ENCODE assay signal across 27 cellular contexts in the genomic region with DNA sequence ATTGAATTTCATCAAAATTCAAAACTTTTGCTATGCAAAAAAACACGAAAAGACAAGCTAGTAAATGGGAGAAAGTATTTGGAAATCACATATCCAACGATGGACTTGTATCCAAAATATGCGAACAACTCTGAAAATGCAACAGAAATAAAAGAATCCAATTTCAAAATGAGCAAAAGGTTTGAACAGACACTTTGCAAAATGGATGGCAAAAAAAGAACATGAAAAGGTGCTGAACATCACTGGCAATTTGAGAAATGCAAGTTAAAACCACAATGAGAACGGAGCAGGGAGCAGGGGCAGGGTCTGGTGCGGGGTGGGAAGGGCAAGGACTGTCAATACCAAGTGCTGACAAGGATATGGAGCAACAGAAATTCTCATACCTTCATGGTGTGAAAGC.
"Had no signal": no experiment of that assay in that cellular context is flagged by ENCODE, and none has a peak within 500 bp of the region (broad histone marks: within the 10 kb centered on the region; RNA-seq: fewer than 3 reads in every experiment).

No MANE protein-coding gene starts in this region.

- FAIRE-seq: endometrium, endothelial cell of umbilical vein, frontal cortex had no signal

- H3K4me1 ChIP-seq: colonic mucosa, esophagus squamous epithelium, gastrocnemius medialis, heart left ventricle, heart right ventricle had no signal

- ATAC-seq: effector memory CD8-positive, alpha-beta T cell; esophagus mucosa; foreskin keratinocyte; gastrocnemius medialis; gastroesophageal sphincter; heart left ventricle; heart right ventricle had no signal

- H3K9me3 ChIP-seq: colonic mucosa, esophagus squamous epithelium, gastrocnemius medialis had no signal

- DNase-seq: colonic mucosa; cortex of kidney; dermis blood vessel endothelial cell; dorsolateral prefrontal cortex; effector CD4-positive, alpha-beta T cell; effector CD8-positive, alpha-beta T cell; effector memory CD4-positive, alpha-beta T cell; effector memory CD8-positive, alpha-beta T cell; endodermal cell; erythroblast; esophagus squamous epithelium; foreskin fibroblast; foreskin keratinocyte; foreskin melanocyte; gastrocnemius medialis; glutamatergic neuron; head of caudate nucleus; heart left ventricle; heart right ventricle had no signal

- H3K27ac ChIP-seq: colonic mucosa, coronary artery, dorsolateral prefrontal cortex, epithelial cell of prostate, esophagus muscularis mucosa, esophagus squamous epithelium, foreskin keratinocyte, gastrocnemius medialis, gastroesophageal sphincter, heart left ventricle, heart right ventricle had no signal

- H3K27me3 ChIP-seq: colonic mucosa, dorsolateral prefrontal cortex, esophagus muscularis mucosa, esophagus squamous epithelium, foreskin keratinocyte, gastrocnemius medialis, gastroesophageal sphincter, heart left ventricle, heart right ventricle had no signal

- H3K4me3 ChIP-seq: colonic mucosa, coronary artery, dorsolateral prefrontal cortex, esophagus muscularis mucosa, esophagus squamous epithelium, gastrocnemius medialis, gastroesophageal sphincter, heart left ventricle, heart right ventricle had no signal

- H3K36me3 ChIP-seq: colonic mucosa, esophagus muscularis mucosa, esophagus squamous epithelium, gastrocnemius medialis, gastroesophageal sphincter, heart left ventricle, heart right ventricle had no signal
